Comparison of ENCODE assay signal across 8 cellular contexts in genomic region chr11:31870609-31871309, GRCh38. TPM values are rescaled to one million over a fixed set of nuclear protein-coding genes. Genes with fewer than 3 reads are reported as not detected.
A peak's percentile ranks its signal among the peaks of the same experiment; 100 is the strongest.
DNase-seq lines count a peak whose midpoint lies in the region; ATAC-seq and TF ChIP-seq lines count a peak whose summit lies in the region.

No MANE protein-coding gene starts in this region.

- no peaks in the 10 kb centered on the region for H3K9me3 Mint-ChIP-seq in activated CD8-positive, alpha-beta T cell treated with anti-CD3 and anti-CD28 coated beads for 36 hours

- no peak overlapping the region for H3K4me3 Mint-ChIP-seq in activated CD8-positive, alpha-beta T cell treated with anti-CD3 and anti-CD28 coated beads for 36 hours

- CTCF ChIA-PET in AG04450 (lab: Charles Lee) = interaction anchor here (0.6 to 4.6 kb wide), 29 partner anchors 10 to 1841 kb away, joined by 3 to 32 read pairs (median 4); no protein-coding TSS in a partner anchor
- CTCF ChIA-PET in activated CD8-positive, alpha-beta T cell treated with anti-CD3 and anti-CD28 coated beads for 36 hours (lab: Charles Lee) = interaction anchor here (1.1 to 2.0 kb wide), 6 partner anchors 9 to 632 kb away, joined by 3 to 9 read pairs (median 4); no protein-coding TSS in a partner anchor

- no peaks in the 10 kb centered on the region for H3K36me3 Mint-ChIP-seq in activated CD8-positive, alpha-beta T cell treated with anti-CD3 and anti-CD28 coated beads for 36 hours (ENCODE audit: low read depth)

- no peaks in the 10 kb centered on the region for H3K9me3 ChIP-seq in AG04450 (ENCODE audit: control insufficient read depth, insufficient read depth, low read length)

- H3K27ac Mint-ChIP-seq in activated CD8-positive, alpha-beta T cell treated with anti-CD3 and anti-CD28 coated beads for 36 hours = no peak overlapping the region

- no peaks in the 10 kb centered on the region for H3K4me1 Mint-ChIP-seq in activated CD8-positive, alpha-beta T cell treated with anti-CD3 and anti-CD28 coated beads for 36 hours (ENCODE audit: low read depth)

- no peak for ATAC-seq in activated CD8-positive, alpha-beta T cell treated with anti-CD3 and anti-CD28 coated beads for 36 hours
- ATAC-seq in HG03095 (IDR thresholded peaks at IDR 0.05; ENCODE audit: unreplicated experiment) = no peak
- ATAC-seq in GM21381 (IDR thresholded peaks at IDR 0.05; ENCODE audit: unreplicated experiment) = no peak

- intact Hi-C loops in activated CD8-positive, alpha-beta T cell treated with anti-CD3 and anti-CD28 coated beads for 36 hours (cut with micrococcal nuclease) = no loop called here

- peak; percentile 2 for DNase-seq in AG04450 (ENCODE audit: low read depth, low spot score)
- DNase-seq in GM12865 (ENCODE audit: low read depth) = peak; percentile 35
- DNase-seq in NCI-H128 (lab: John Stamatoyannopoulos, UW; ENCODE audit: unreplicated experiment) = peak; percentile 30
- peak; percentile 47 for DNase-seq in activated CD8-positive, alpha-beta T cell treated with anti-CD3 and anti-CD28 coated beads for 36 hours
- DNase-seq in glomerular endothelial cell (ENCODE audit: extremely low read depth, low read depth, low spot score) = peak; percentile 12
- DNase-seq in pulmonary artery endothelial cell (ENCODE audit: low read depth, low spot score) = peak; percentile 7

- POLR2A ChIA-PET in AG04450 (lab: Yijun Ruan, JAX) = interaction anchor here (0.7 kb wide), 1 partner anchor 576 kb away, joined by 11 read pairs; no protein-coding TSS in a partner anchor
- POLR2A ChIA-PET in activated CD8-positive, alpha-beta T cell treated with anti-CD3 and anti-CD28 coated beads for 36 hours (lab: Charles Lee) = interaction anchor here (0.6 kb wide), 1 partner anchor 456 kb away, joined by 3 read pairs; no protein-coding TSS in a partner anchor

- peaks cover 22% of the 10 kb centered on the region for H3K27me3 Mint-ChIP-seq in activated CD8-positive, alpha-beta T cell treated with anti-CD3 and anti-CD28 coated beads for 36 hours

- no peak overlapping the region for H3K4me3 ChIP-seq in AG04450 (ENCODE audit: low read depth, low read length)
- H3K4me3 ChIP-seq in GM12865 (ENCODE audit: low read depth, low read length) = no peak overlapping the region

- H3K27me3 ChIP-seq in AG04450 (ENCODE audit: control insufficient read depth, insufficient read depth, low read length) = peaks cover 15% of the 10 kb centered on the region

- H3K27ac ChIP-seq in AG04450 (ENCODE audit: low read depth, low read length) = no peak overlapping the region

- TF ChIP-seq CTCF in AG04450 (IDR thresholded peaks at IDR 0.05; ENCODE audit: low read depth, low read length) = peak; percentile 83
- peak; percentile 63 for TF ChIP-seq CTCF in GM12865 (IDR thresholded peaks at IDR 0.05; ENCODE audit: insufficient read depth, low read depth, low read length, missing control alignments)
- TF ChIP-seq CTCF in activated CD8-positive, alpha-beta T cell treated with anti-CD3 and anti-CD28 coated beads for 36 hours (IDR thresholded peaks at IDR 0.05) = peak; percentile 54

RNA-seq across cellular contexts. Expression of gene PAX6, which starts 59.6 kb away (rescaled TPM):
- polyA plus RNA-seq in AG04450 (2011; rRNA removed) = not detected in 2 replicates
- not detected in 2 replicates for polyA minus RNA-seq in AG04450 (2011; rRNA and poly(A)+ RNA removed)
- not detected for total RNA-seq in activated CD8-positive, alpha-beta T cell treated with anti-CD3 and anti-CD28 coated beads for 36 hours
- total RNA-seq in glomerular endothelial cell = 0.05 TPM in 1 of 2 replicates, not detected in the other
- 0.07 TPM in 1 of 2 replicates, not detected in the other for total RNA-seq in pulmonary artery endothelial cell
